Comparison of ENCODE assay signal across 15 cellular contexts in genomic region chr20:3885711-3886110, GRCh38. TPM values are rescaled to one million over a fixed set of nuclear protein-coding genes. Genes with fewer than 3 reads are reported as not detected.
A peak's percentile ranks its signal among the peaks of the same experiment; 100 is the strongest.
DNase-seq lines count a peak whose midpoint lies in the region; ATAC-seq and TF ChIP-seq lines count a peak whose summit lies in the region.
"Had no signal": no experiment of that assay in that cellular context is flagged by ENCODE, and none has a peak within 500 bp of the region (broad histone marks: within the 10 kb centered on the region; RNA-seq: fewer than 3 reads in every experiment).

No MANE protein-coding gene starts in this region.

- H3K27ac Mint-ChIP-seq in CD8-positive, alpha-beta T cell = peak overlapping the region; percentile 10
- H3K27ac Mint-ChIP-seq in HFFc6 = no peak overlapping the region

- no peaks in the 10 kb centered on the region for H3K36me3 ChIP-seq in CD8-positive, alpha-beta T cell (ENCODE audit: insufficient read depth, low read length)
- H3K36me3 ChIP-seq in colonic mucosa = no peaks in the 10 kb centered on the region

- POLR2A ChIA-PET in CD8-positive, alpha-beta T cell (lab: Charles Lee) = no interaction called here

- no peak overlapping the region for H3K4me3 Mint-ChIP-seq in CD8-positive, alpha-beta T cell
- H3K4me3 Mint-ChIP-seq in HFFc6 = no peak overlapping the region

- H3K27me3 Mint-ChIP-seq in CD8-positive, alpha-beta T cell (ENCODE audit: low read depth) = no peaks in the 10 kb centered on the region
- H3K27me3 Mint-ChIP-seq in HFFc6 (ENCODE audit: insufficient read depth) = peaks cover 5% of the 10 kb centered on the region
- H3K27me3 Mint-ChIP-seq: CD8-positive, alpha-beta memory T cell had no signal

- no peak for TF ChIP-seq CTCF in CD8-positive, alpha-beta T cell (IDR thresholded peaks at IDR 0.05)
- TF ChIP-seq CTCF in colonic mucosa (IDR thresholded peaks at IDR 0.05) (no peak), HFFc6 (IDR thresholded peaks at IDR 0.05) (no peak)

- peaks cover 27% of the 10 kb centered on the region for H3K4me1 Mint-ChIP-seq in CD8-positive, alpha-beta T cell (ENCODE audit: low read depth)
- peaks cover 15% of the 10 kb centered on the region for H3K4me1 Mint-ChIP-seq in HFFc6 (ENCODE audit: low read depth)

- H3K4me3 ChIP-seq in CD8-positive, alpha-beta T cell (ENCODE audit: low read depth, low read length) = no peak overlapping the region
- H3K4me3 ChIP-seq in colonic mucosa = no peak overlapping the region
- H3K4me3 ChIP-seq: HAP-1 had no signal

- H3K36me3 Mint-ChIP-seq in CD8-positive, alpha-beta T cell = peaks cover 16% of the 10 kb centered on the region
- H3K36me3 Mint-ChIP-seq in HFFc6 (ENCODE audit: low read depth) = peaks cover 29% of the 10 kb centered on the region

- no peaks in the 10 kb centered on the region for H3K9me3 Mint-ChIP-seq in CD8-positive, alpha-beta T cell
- no peaks in the 10 kb centered on the region for H3K9me3 Mint-ChIP-seq in HFFc6
- H3K9me3 Mint-ChIP-seq: CD8-positive, alpha-beta memory T cell had no signal

- no peaks in the 10 kb centered on the region for H3K27me3 ChIP-seq in CD8-positive, alpha-beta T cell (ENCODE audit: insufficient read depth, low read length)
- H3K27me3 ChIP-seq in colonic mucosa = no peaks in the 10 kb centered on the region
- H3K27me3 ChIP-seq: BE2C had no signal

- no peak overlapping the region for H3K9ac ChIP-seq in colonic mucosa (ENCODE audit: low read depth in 2 of 2, low read length in 2 of 2)

- intact Hi-C loops in CD8-positive, alpha-beta T cell (cut with DNase I, micrococcal nuclease) = no loop called here
- intact Hi-C loops in colonic mucosa (cut with DNase I) = loop anchor here (10.0 kb wide), 1 partner anchor 189 kb away; no protein-coding TSS in a partner anchor

- CTCF ChIA-PET in CD8-positive, alpha-beta T cell (lab: Charles Lee) = interaction anchor here (0.9 kb wide), 2 partner anchors 47 to 141 kb away, joined by 3 read pairs; no protein-coding TSS in a partner anchor

- DNase-seq in Ammon's horn (ENCODE audit: low spot score) (peak; percentile 62), midbrain (lab: John Stamatoyannopoulos, UW) (peak; percentile 6), superior temporal gyrus (ENCODE audit: extremely low spot score) (peak; percentile 20), NCI-H446 treated with DMSO at 0.1 percent for 48 hours (lab: John Stamatoyannopoulos, UW) (no peak), colonic mucosa (no peak), HFFc6 (no peak)
- DNase-seq in CD8-positive, alpha-beta T cell = no peak
- DNase-seq: ACHN; BE2C; Caco-2; CD8-positive, alpha-beta memory T cell; DMS53; GF-D8 had no signal

- peaks cover 14% of the 10 kb centered on the region for H3K4me1 ChIP-seq in CD8-positive, alpha-beta T cell (ENCODE audit: insufficient read depth, low read length)
- H3K4me1 ChIP-seq in colonic mucosa = peaks cover 1% of the 10 kb centered on the region

- no peak for ATAC-seq in CD8-positive, alpha-beta T cell

- no peaks in the 10 kb centered on the region for H3K9me3 ChIP-seq in CD8-positive, alpha-beta T cell (ENCODE audit: low read length)
- no peaks in the 10 kb centered on the region for H3K9me3 ChIP-seq in colonic mucosa
- H3K9me3 ChIP-seq: BE2C, Caco-2, HAP-1 had no signal

- no peak overlapping the region for H3K27ac ChIP-seq in CD8-positive, alpha-beta T cell (ENCODE audit: low read depth, low read length)
- H3K27ac ChIP-seq in colonic mucosa = no peak overlapping the region
- H3K27ac ChIP-seq: C4-2B had no signal

RNA-seq across cellular contexts. Expression of gene PANK2, which starts 3.5 kb away (rescaled TPM):
- total RNA-seq in CD8-positive, alpha-beta T cell = 10 to 100 TPM; 44.2 to 53.5 TPM
- total RNA-seq in colonic mucosa = 10 to 100 TPM; 29.7 to 31.3 TPM
- 10 to 100 TPM; 34.5 to 40.7 (median 38.3) TPM for total RNA-seq in HFFc6 (2021; fragmentation: NEBNext Ultra II Directional; extraction: Animal tissue kit (Norgen Biotek cat#: 25700))

RNA-seq across cellular contexts. Expression of gene MAVS, which starts 39.1 kb away (rescaled TPM):
- total RNA-seq in CD8-positive, alpha-beta T cell = 10 to 100 TPM in 1 of 2 experiments, 1 to 10 TPM in 1; 10.0 to 10.5 TPM
- 10 to 100 TPM; 46.2 to 70.7 TPM for total RNA-seq in colonic mucosa
- 10 to 100 TPM; 38.8 to 44.8 (median 40.6) TPM for total RNA-seq in HFFc6 (2021; fragmentation: NEBNext Ultra II Directional; extraction: Animal tissue kit (Norgen Biotek cat#: 25700))

Comparison
In these comparisons a context has a peak if more than half of its experiments do, and no peak if none do; other contexts are left out.
1. DNase-seq: peak in Ammon's horn (single experiment), midbrain (single experiment) and superior temporal gyrus (single experiment); none in CD8-positive, alpha-beta T cell (0 of 7), NCI-H446 treated with DMSO at 0.1 percent for 48 hours (single experiment), colonic mucosa (single experiment) and HFFc6 (single experiment).